9 cellular contexts compared by ENCODE assay signal in the genomic region with DNA sequence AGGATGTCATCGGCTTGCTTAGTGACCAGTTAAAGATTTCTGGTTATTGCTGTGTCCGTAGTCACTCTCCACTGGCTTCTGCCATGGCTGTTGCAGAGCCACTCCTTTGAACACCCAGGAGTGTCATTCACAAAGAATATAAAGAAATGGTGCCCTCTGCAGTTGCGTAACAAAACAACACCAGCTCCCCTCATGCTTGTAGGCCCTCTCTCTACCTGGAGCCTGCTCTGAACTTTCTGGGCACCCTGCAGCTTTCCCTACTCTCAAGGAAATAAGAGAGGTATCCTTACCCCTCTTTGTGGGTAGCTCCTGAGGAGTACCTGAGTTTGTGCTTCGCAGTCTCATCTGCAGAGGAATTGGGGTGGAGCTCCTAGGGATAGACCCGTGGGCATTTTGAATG.
A peak's percentile ranks its signal among the peaks of the same experiment; 100 is the strongest.
DNase-seq lines count a peak whose midpoint lies in the region; TF ChIP-seq lines count a peak whose summit lies in the region.
"Had no signal": no experiment of that assay in that cellular context is flagged by ENCODE, and none has a peak within 500 bp of the region (broad histone marks: within the 10 kb centered on the region; RNA-seq: fewer than 3 reads in every experiment).

No MANE protein-coding gene starts in this region.

- no peak overlapping the region for H3K4me2 ChIP-seq in osteoblast (ENCODE audit: insufficient read depth, low read length)

- no peaks in the 10 kb centered on the region for H3K79me2 ChIP-seq in osteoblast (ENCODE audit: insufficient read depth, low read length)

- H3K27ac ChIP-seq in osteoblast (ENCODE audit: low read depth, low read length), result no peak overlapping the region

- no peak overlapping the region for H3K4me3 ChIP-seq in osteoblast (ENCODE audit: insufficient read depth, low read length)

- H4K20me1 ChIP-seq in osteoblast (ENCODE audit: insufficient read depth, low read length), result no peaks in the 10 kb centered on the region

- no peaks in the 10 kb centered on the region for H3K27me3 ChIP-seq in osteoblast (ENCODE audit: insufficient read depth, low read length)

- H3K9me3 ChIP-seq in osteoblast (ENCODE audit: low read depth, low read length), result no peaks in the 10 kb centered on the region

- DNase-seq in NCI-H2081 (lab: John Stamatoyannopoulos, UW) (peak; percentile 36 to 48), NCI-H2081 treated with DMSO at 0.1 percent for 48 hours (lab: John Stamatoyannopoulos, UW) (no peak), NCI-H1092 treated with DMSO at 0.1 percent for 48 hours (lab: John Stamatoyannopoulos, UW) (peak; percentile 51), astrocyte of the hippocampus (ENCODE audit: low read depth, low spot score) (peak; percentile 33), osteoblast (ENCODE audit: insufficient read length, low spot score, missing footprints) (no peak), GF-D8 (lab: John Stamatoyannopoulos, UW) (no peak)
- no peak for DNase-seq in stimulated activated CD4-positive, alpha-beta T cell treated with anti-CD3 and anti-CD28 coated beads, Interleukin-12 subunit alpha, Interleukin-12 subunit beta, amount 100 ng/mL, for 4 hours
- no peak for DNase-seq in central memory CD4-positive, alpha-beta T cell
- DNase-seq: NCI-H446 had no signal

- H3K4me1 ChIP-seq in osteoblast (ENCODE audit: insufficient read depth, low read length), result peaks cover 3% of the 10 kb centered on the region

- peak; percentile 22 for TF ChIP-seq CTCF in osteoblast (IDR thresholded peaks at IDR 0.05; ENCODE audit: extremely low read depth, low read depth, low read length)

- H2AFZ ChIP-seq in osteoblast (ENCODE audit: low read length), result no peak overlapping the region

- H3K36me3 ChIP-seq in osteoblast (ENCODE audit: insufficient read depth, low read length), result no peaks in the 10 kb centered on the region

Comparison
In these comparisons a context has a peak if more than half of its experiments do, and no peak if none do; other contexts are left out.
1. DNase-seq: peak in NCI-H2081 (2 of 2), NCI-H1092 treated with DMSO at 0.1 percent for 48 hours (single experiment) and astrocyte of the hippocampus (single experiment); none in NCI-H2081 treated with DMSO at 0.1 percent for 48 hours (single experiment), osteoblast (single experiment), stimulated activated CD4-positive, alpha-beta T cell treated with anti-CD3 and anti-CD28 coated beads, Interleukin-12 subunit alpha, Interleukin-12 subunit beta, amount 100 ng/mL, for 4 hours (single experiment), central memory CD4-positive, alpha-beta T cell (single experiment) and GF-D8 (single experiment).